1 cellular context compared by ENCODE assay signal in the genomic region with DNA sequence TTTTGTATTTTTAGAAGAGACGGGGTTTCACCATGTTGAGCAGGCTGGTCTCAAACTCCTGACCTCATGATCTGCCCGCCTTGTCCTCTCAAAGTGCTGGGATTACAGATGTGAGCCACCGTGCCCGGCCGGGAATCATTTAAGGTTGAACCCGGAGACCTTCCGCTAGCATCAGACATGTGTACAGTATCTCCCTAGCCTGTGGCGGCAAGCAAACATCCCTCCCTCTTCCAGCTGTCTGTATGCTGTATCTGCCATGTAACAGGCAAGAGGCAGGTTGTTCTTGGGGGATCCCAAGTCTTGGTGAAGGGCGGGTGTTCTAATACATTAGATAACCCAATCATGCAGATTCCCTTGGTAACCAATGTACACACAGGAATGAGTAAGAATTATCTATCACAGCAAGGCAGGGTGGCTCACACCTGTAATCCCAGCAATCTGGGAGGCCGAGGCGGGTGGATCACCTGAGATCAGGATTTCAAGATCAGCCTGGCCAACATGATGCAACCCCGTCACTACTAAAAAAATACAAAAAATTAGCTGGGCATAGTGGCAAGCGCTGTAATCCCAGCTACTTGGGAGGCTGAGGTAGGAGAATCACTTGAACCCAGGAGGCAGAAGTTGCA.
TF ChIP-seq lines count a peak whose summit lies in the region.

No MANE protein-coding gene starts in this region.

TF ChIP-seq in K562, 482 proteins besides CTCF, POLR2A, EP300 and RAD21 (continued from another document):
- TF ChIP-seq, protein P1, sequence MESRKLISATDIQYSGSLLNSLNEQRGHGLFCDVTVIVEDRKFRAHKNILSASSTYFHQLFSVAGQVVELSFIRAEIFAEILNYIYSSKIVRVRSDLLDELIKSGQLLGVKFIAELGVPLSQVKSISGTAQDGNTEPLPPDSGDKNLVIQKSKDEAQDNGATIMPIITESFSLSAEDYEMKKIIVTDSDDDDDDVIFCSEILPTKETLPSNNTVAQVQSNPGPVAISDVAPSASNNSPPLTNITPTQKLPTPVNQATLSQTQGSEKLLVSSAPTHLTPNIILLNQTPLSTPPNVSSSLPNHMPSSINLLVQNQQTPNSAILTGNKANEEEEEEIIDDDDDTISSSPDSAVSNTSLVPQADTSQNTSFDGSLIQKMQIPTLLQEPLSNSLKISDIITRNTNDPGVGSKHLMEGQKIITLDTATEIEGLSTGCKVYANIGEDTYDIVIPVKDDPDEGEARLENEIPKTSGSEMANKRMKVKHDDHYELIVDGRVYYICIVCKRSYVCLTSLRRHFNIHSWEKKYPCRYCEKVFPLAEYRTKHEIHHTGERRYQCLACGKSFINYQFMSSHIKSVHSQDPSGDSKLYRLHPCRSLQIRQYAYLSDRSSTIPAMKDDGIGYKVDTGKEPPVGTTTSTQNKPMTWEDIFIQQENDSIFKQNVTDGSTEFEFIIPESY (CRISPR knock-in tag; IDR thresholded peaks at IDR 0.05) = peak; percentile 32; the same call in 1 of the 2 replicates
- TF ChIP-seq SNIP1 (IDR thresholded peaks at IDR 0.05; ENCODE audit: low read depth) = no peak
TF ChIP-seq in K562: peak in this region for 1.
